1 cellular context compared by ENCODE assay signal in the genomic region with DNA sequence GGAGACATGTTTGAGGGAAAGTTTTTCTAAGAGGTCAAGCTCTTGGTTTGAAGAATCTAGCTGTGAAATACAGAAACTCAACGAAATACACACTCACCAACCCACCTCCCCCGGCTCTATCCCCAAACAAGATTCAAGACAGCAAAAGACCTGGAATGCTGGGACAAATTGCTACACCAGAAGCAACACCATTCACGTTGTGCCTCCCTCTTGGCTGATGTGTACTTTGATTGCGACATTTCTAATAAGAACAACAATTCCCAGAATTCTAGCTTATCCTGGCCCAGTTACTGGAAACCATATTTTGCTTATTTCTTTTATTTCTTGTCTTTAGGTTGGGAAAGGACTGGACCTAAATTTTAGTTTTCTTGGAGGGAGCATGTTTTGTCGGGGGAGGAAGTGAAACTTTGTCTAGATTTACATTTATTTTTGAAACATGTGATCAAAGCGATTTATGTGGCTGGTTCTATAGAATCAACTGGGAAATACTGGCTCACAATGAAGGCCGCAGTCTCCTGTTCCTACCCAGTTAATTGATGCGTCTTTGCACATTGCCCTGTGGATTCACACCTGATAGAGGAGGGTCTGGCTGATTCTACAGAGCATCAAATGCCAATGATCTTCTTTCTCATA.
TF ChIP-seq lines count a peak whose summit lies in the region.

No MANE protein-coding gene starts in this region.

TF ChIP-seq in HepG2, 621 proteins besides CTCF, POLR2A, EP300 and RAD21 (continued from another document and continues in another):
- TF ChIP-seq RFX5 (IDR thresholded peaks at IDR 0.05; ENCODE audit: low read depth, low read length) (no peak), ZNF609 (CRISPR knock-in tag; IDR thresholded peaks at IDR 0.05; ENCODE audit: borderline replicate concordance) (no peak), PHF8 (CRISPR knock-in tag; IDR thresholded peaks at IDR 0.05) (no peak), GATA4 (IDR thresholded peaks at IDR 0.05; ENCODE audit: borderline replicate concordance, low read depth) (no peak), GATAD2A (CRISPR knock-in tag; IDR thresholded peaks at IDR 0.05) (peak; percentile 87), TCF7 (IDR thresholded peaks at IDR 0.05; ENCODE audit: low read depth) (no peak), MIXL1 (CRISPR knock-in tag; IDR thresholded peaks at IDR 0.05) (0 out of 2 replicates have a peak, but pooled peaks have one; percentile 7), IRX3 (CRISPR knock-in tag; IDR thresholded peaks at IDR 0.05; ENCODE audit: borderline replicate concordance, low read depth) (no peak), ZNF12 (CRISPR knock-in tag; IDR thresholded peaks at IDR 0.05) (0 out of 2 replicates have a peak, but pooled peaks have one; percentile 9), ZNF354B (CRISPR knock-in tag; IDR thresholded peaks at IDR 0.05) (no peak), NFKBIZ (CRISPR knock-in tag; IDR thresholded peaks at IDR 0.05) (peak; percentile 60; the same call in 1 of the 2 replicates), ZNF292 (CRISPR knock-in tag; IDR thresholded peaks at IDR 0.05; ENCODE audit: borderline replicate concordance, low read depth) (no peak), ZNF790 (CRISPR knock-in tag; IDR thresholded peaks at IDR 0.05; ENCODE audit: borderline replicate concordance) (no peak), NBN (conservative IDR thresholded peaks at IDR 0.05) (no peak), ZFP41 (CRISPR knock-in tag; IDR thresholded peaks at IDR 0.05; ENCODE audit: borderline replicate concordance) (no peak), ZKSCAN5 (CRISPR knock-in tag; IDR thresholded peaks at IDR 0.05) (no peak), TBL1XR1 (IDR thresholded peaks at IDR 0.05; ENCODE audit: borderline replicate concordance, low read length, partially characterized antibody) (no peak), ZNF879 (CRISPR knock-in tag; IDR thresholded peaks at IDR 0.05) (no peak), ZNF788 (CRISPR knock-in tag; IDR thresholded peaks at IDR 0.05; ENCODE audit: borderline replicate concordance) (0 out of 2 replicates have a peak, but pooled peaks have one; percentile 45), ZNF75D (CRISPR knock-in tag; IDR thresholded peaks at IDR 0.05; ENCODE audit: borderline replicate concordance) (no peak), HNRNPK (IDR thresholded peaks at IDR 0.05; ENCODE audit: low read depth, low read length, poor library complexity, severe bottlenecking) (no peak), FOXJ3 (CRISPR knock-in tag; IDR thresholded peaks at IDR 0.05; ENCODE audit: borderline replicate concordance) (peak; percentile 32; the same call in 1 of the 2 replicates), SCMH1 (CRISPR knock-in tag; IDR thresholded peaks at IDR 0.05; ENCODE audit: borderline replicate concordance) (no peak), GZF1 (CRISPR knock-in tag; IDR thresholded peaks at IDR 0.05) (no peak), GFI1 (CRISPR knock-in tag; IDR thresholded peaks at IDR 0.05; ENCODE audit: borderline replicate concordance) (no peak), TEF (CRISPR knock-in tag; IDR thresholded peaks at IDR 0.05) (no peak), ZNF747 (CRISPR knock-in tag; IDR thresholded peaks at IDR 0.05; ENCODE audit: borderline replicate concordance) (0 out of 2 replicates have a peak, but pooled peaks have one; percentile 16), MAFK (conservative IDR thresholded peaks at IDR 0.05 in 1 of 2, IDR thresholded peaks at IDR 0.05 in 1 of 2; ENCODE audit: low read length in 2 of 2) (no peak), PAF1 (CRISPR knock-in tag; IDR thresholded peaks at IDR 0.05) (no peak), ZBED4 (CRISPR knock-in tag; IDR thresholded peaks at IDR 0.05; ENCODE audit: borderline replicate concordance) (peak; percentile 51; the same call in 1 of the 2 replicates)
- TF ChIP-seq, protein P1, sequence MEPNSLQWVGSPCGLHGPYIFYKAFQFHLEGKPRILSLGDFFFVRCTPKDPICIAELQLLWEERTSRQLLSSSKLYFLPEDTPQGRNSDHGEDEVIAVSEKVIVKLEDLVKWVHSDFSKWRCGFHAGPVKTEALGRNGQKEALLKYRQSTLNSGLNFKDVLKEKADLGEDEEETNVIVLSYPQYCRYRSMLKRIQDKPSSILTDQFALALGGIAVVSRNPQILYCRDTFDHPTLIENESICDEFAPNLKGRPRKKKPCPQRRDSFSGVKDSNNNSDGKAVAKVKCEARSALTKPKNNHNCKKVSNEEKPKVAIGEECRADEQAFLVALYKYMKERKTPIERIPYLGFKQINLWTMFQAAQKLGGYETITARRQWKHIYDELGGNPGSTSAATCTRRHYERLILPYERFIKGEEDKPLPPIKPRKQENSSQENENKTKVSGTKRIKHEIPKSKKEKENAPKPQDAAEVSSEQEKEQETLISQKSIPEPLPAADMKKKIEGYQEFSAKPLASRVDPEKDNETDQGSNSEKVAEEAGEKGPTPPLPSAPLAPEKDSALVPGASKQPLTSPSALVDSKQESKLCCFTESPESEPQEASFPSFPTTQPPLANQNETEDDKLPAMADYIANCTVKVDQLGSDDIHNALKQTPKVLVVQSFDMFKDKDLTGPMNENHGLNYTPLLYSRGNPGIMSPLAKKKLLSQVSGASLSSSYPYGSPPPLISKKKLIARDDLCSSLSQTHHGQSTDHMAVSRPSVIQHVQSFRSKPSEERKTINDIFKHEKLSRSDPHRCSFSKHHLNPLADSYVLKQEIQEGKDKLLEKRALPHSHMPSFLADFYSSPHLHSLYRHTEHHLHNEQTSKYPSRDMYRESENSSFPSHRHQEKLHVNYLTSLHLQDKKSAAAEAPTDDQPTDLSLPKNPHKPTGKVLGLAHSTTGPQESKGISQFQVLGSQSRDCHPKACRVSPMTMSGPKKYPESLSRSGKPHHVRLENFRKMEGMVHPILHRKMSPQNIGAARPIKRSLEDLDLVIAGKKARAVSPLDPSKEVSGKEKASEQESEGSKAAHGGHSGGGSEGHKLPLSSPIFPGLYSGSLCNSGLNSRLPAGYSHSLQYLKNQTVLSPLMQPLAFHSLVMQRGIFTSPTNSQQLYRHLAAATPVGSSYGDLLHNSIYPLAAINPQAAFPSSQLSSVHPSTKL (CRISPR knock-in tag; IDR thresholded peaks at IDR 0.05) = peak; percentile 84
- TF ChIP-seq, protein P2, sequence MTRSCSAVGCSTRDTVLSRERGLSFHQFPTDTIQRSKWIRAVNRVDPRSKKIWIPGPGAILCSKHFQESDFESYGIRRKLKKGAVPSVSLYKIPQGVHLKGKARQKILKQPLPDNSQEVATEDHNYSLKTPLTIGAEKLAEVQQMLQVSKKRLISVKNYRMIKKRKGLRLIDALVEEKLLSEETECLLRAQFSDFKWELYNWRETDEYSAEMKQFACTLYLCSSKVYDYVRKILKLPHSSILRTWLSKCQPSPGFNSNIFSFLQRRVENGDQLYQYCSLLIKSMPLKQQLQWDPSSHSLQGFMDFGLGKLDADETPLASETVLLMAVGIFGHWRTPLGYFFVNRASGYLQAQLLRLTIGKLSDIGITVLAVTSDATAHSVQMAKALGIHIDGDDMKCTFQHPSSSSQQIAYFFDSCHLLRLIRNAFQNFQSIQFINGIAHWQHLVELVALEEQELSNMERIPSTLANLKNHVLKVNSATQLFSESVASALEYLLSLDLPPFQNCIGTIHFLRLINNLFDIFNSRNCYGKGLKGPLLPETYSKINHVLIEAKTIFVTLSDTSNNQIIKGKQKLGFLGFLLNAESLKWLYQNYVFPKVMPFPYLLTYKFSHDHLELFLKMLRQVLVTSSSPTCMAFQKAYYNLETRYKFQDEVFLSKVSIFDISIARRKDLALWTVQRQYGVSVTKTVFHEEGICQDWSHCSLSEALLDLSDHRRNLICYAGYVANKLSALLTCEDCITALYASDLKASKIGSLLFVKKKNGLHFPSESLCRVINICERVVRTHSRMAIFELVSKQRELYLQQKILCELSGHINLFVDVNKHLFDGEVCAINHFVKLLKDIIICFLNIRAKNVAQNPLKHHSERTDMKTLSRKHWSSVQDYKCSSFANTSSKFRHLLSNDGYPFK (CRISPR knock-in tag; IDR thresholded peaks at IDR 0.05; ENCODE audit: borderline replicate concordance) = no peak
- TF ChIP-seq, protein P3, sequence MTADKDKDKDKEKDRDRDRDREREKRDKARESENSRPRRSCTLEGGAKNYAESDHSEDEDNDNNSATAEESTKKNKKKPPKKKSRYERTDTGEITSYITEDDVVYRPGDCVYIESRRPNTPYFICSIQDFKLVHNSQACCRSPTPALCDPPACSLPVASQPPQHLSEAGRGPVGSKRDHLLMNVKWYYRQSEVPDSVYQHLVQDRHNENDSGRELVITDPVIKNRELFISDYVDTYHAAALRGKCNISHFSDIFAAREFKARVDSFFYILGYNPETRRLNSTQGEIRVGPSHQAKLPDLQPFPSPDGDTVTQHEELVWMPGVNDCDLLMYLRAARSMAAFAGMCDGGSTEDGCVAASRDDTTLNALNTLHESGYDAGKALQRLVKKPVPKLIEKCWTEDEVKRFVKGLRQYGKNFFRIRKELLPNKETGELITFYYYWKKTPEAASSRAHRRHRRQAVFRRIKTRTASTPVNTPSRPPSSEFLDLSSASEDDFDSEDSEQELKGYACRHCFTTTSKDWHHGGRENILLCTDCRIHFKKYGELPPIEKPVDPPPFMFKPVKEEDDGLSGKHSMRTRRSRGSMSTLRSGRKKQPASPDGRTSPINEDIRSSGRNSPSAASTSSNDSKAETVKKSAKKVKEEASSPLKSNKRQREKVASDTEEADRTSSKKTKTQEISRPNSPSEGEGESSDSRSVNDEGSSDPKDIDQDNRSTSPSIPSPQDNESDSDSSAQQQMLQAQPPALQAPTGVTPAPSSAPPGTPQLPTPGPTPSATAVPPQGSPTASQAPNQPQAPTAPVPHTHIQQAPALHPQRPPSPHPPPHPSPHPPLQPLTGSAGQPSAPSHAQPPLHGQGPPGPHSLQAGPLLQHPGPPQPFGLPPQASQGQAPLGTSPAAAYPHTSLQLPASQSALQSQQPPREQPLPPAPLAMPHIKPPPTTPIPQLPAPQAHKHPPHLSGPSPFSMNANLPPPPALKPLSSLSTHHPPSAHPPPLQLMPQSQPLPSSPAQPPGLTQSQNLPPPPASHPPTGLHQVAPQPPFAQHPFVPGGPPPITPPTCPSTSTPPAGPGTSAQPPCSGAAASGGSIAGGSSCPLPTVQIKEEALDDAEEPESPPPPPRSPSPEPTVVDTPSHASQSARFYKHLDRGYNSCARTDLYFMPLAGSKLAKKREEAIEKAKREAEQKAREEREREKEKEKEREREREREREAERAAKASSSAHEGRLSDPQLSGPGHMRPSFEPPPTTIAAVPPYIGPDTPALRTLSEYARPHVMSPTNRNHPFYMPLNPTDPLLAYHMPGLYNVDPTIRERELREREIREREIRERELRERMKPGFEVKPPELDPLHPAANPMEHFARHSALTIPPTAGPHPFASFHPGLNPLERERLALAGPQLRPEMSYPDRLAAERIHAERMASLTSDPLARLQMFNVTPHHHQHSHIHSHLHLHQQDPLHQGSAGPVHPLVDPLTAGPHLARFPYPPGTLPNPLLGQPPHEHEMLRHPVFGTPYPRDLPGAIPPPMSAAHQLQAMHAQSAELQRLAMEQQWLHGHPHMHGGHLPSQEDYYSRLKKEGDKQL (CRISPR knock-in tag; IDR thresholded peaks at IDR 0.05; ENCODE audit: low read depth) = 0 out of 2 replicates have a peak, but pooled peaks have one; percentile 14
